ENCODE assay signal across 33 cellular contexts in the genomic region with DNA sequence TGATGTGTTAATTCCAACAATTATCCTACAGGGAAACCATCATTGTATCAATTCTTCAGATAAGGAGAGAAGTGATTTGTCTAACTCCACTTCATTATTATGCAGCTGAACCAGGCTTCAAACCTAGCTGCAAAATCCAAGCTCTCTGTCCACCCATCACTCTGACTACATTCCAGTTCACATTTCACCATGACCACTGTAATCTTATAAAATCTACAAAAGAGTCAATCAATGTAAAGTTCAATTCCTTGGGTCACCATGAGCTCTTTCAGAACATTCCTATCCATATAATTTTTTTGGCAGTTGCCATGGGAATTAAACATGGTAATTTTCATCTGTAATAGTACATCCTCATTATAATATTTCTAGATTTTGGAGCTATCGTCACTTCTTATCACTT.
DNase-seq lines count a peak whose midpoint lies in the region; ATAC-seq and TF ChIP-seq lines count a peak whose summit lies in the region.
"Had no signal": no experiment of that assay in that cellular context is flagged by ENCODE, and none has a peak within 500 bp of the region (broad histone marks: within the 10 kb centered on the region; RNA-seq: fewer than 3 reads in every experiment).

No MANE protein-coding gene starts in this region.

- TF ChIP-seq CTCF in MCF 10A (IDR thresholded peaks at IDR 0.05; ENCODE audit: unreplicated experiment) (no peak), breast epithelium (IDR thresholded peaks at IDR 0.05) (no peak), brain microvascular endothelial cell (IDR thresholded peaks at IDR 0.05; ENCODE audit: low read depth, low read length, missing control alignments) (no peak)

- no peak for ATAC-seq in GM19395 (IDR thresholded peaks at IDR 0.05; ENCODE audit: unreplicated experiment)
- ATAC-seq in GM19351 (IDR thresholded peaks at IDR 0.05; ENCODE audit: unreplicated experiment), result no peak
- ATAC-seq: activated CD8-positive, alpha-beta T cell treated with anti-CD3 and anti-CD28 coated beads for 36 hours; heart right ventricle; natural killer cell treated with Interleukin-12 subunit alpha and Interleukin-12 subunit beta and Interleukin-15 and Interleukin-18, amount 100 ng/mL, for 72 hours; stimulated activated naive CD8-positive, alpha-beta T cell treated with anti-CD3 and anti-CD28 coated beads, Interleukin-15, Interleukin-2, amounts not matched to agents 100 U/mL and 50 U/mL, for 24 hours had no signal

- H3K27me3 ChIP-seq in breast epithelium, result no peaks in the 10 kb centered on the region
- H3K27me3 ChIP-seq in brain microvascular endothelial cell (replicated peaks), result no peaks in the 10 kb centered on the region
- H3K27me3 ChIP-seq: right atrium auricular region had no signal

- DNase-seq in MCF 10A (ENCODE audit: unreplicated experiment) (no peak), breast epithelium (ENCODE audit: low spot score in 2 of 2) (no peak), brain microvascular endothelial cell (peak; percentile 31), foreskin melanocyte (peak; percentile 12), SIG-M5 (lab: John Stamatoyannopoulos, UW) (no peak)
- DNase-seq in activated CD4-positive, alpha-beta memory T cell treated with anti-CD3 and anti-CD28 coated beads for 36 hours, result no peak
- DNase-seq: activated CD8-positive, alpha-beta memory T cell treated with anti-CD3 and anti-CD28 coated beads, Interleukin-2, amount 50 U/mL, for 48 hours; activated CD8-positive, alpha-beta T cell treated with anti-CD3 and anti-CD28 coated beads for 36 hours; activated naive CD4-positive, alpha-beta T cell treated with Interleukin-2 at 50 U/mL for 16 hours; C1 segment of cervical spinal cord; COR-L47; DMS79; effector CD8-positive, alpha-beta T cell; GF-D8; heart right ventricle; MM.1S; NCI-H1105 treated with DMSO at 0.1 percent for 48 hours; NCI-H187 treated with DMSO at 0.1 percent for 48 hours; NCI-H2171 treated with DMSO at 0.1 percent for 48 hours; NCI-H510A treated with DMSO at 0.1 percent for 48 hours; OCI-M1; stimulated activated CD4-positive, alpha-beta T cell treated with anti-CD3 and anti-CD28 coated beads, Interleukin-1b, Interleukin-23, amount 100 ng/mL, for 48 hours; stimulated activated naive CD8-positive, alpha-beta T cell treated with anti-CD3 and anti-CD28 coated beads, Interleukin-15, Interleukin-2, amounts not matched to agents 100 U/mL and 50 U/mL, for 24 hours had no signal

- in situ Hi-C loops in brain microvascular endothelial cell (cut with HindIII; ENCODE audit: low pct_ligation_motif_present, low sequenced_read_pairs), result no loop called here

- no peak for TF ChIP-seq POLR2A in breast epithelium (IDR thresholded peaks at IDR 0.05)

- no peaks in the 10 kb centered on the region for H3K9me3 Mint-ChIP-seq in MCF 10A (ENCODE audit: unreplicated experiment)
- H3K9me3 Mint-ChIP-seq in activated CD4-positive, alpha-beta memory T cell treated with anti-CD3 and anti-CD28 coated beads for 36 hours, result no peaks in the 10 kb centered on the region
- H3K9me3 Mint-ChIP-seq: activated CD8-positive, alpha-beta T cell treated with anti-CD3 and anti-CD28 coated beads for 36 hours; activated T-helper 1 cell treated with anti-CD3 and anti-CD28 coated beads, Interleukin-12 subunit alpha, Interleukin-12 subunit beta, Interleukin-2, Interleukin-4 antibody, amounts not matched to agents 30 ng/mL and 10 ng/mL and 1 ng/mL, durations not matched to agents 14 hours and 24 hours and 36 hours had no signal

- H3K27ac ChIP-seq in breast epithelium (no peak overlapping the region), brain microvascular endothelial cell (peak overlapping the region; percentile 92)
- H3K27ac ChIP-seq: 22Rv1, epithelial cell of prostate, heart right ventricle, KMS-11, parathyroid adenoma, right atrium auricular region had no signal

- POLR2A ChIA-PET in MCF 10A (lab: Yijun Ruan, JAX), result interaction anchor here (2.3 kb wide), 1 partner anchor 17 kb away, joined by 6 read pairs; no protein-coding TSS in a partner anchor
- POLR2A ChIA-PET in activated CD4-positive, alpha-beta memory T cell treated with anti-CD3 and anti-CD28 coated beads for 36 hours (lab: Charles Lee), result no interaction called here

- intact Hi-C loops in MCF 10A (cut with micrococcal nuclease) (no loop called here), breast epithelium (cut with DNase I; ENCODE audit: low total_unique reads) (no loop called here)
- intact Hi-C loops in activated CD4-positive, alpha-beta memory T cell treated with anti-CD3 and anti-CD28 coated beads for 36 hours (cut with micrococcal nuclease), result no loop called here

- no peak overlapping the region for H3K4me3 Mint-ChIP-seq in MCF 10A (ENCODE audit: unreplicated experiment)
- no peak overlapping the region for H3K4me3 Mint-ChIP-seq in activated CD4-positive, alpha-beta memory T cell treated with anti-CD3 and anti-CD28 coated beads for 36 hours
- H3K4me3 Mint-ChIP-seq: activated CD8-positive, alpha-beta T cell treated with anti-CD3 and anti-CD28 coated beads for 36 hours; activated T-helper 1 cell treated with anti-CD3 and anti-CD28 coated beads, Interleukin-12 subunit alpha, Interleukin-12 subunit beta, Interleukin-2, Interleukin-4 antibody, amounts not matched to agents 30 ng/mL and 10 ng/mL and 1 ng/mL, durations not matched to agents 14 hours and 24 hours and 36 hours; natural killer cell treated with Interleukin-12 subunit alpha and Interleukin-12 subunit beta and Interleukin-15 and Interleukin-18, amount 100 ng/mL, for 72 hours had no signal

- peaks cover 17% of the 10 kb centered on the region for H3K4me1 Mint-ChIP-seq in MCF 10A (ENCODE audit: insufficient read depth, unreplicated experiment)
- H3K4me1 Mint-ChIP-seq in activated CD4-positive, alpha-beta memory T cell treated with anti-CD3 and anti-CD28 coated beads for 36 hours (ENCODE audit: low read depth), result no peaks in the 10 kb centered on the region

- BruUV-seq in MCF 10A (replicated peaks; lab: Mats Ljungman, UMichigan), result no TSS peak

- no peaks in the 10 kb centered on the region for H3K27me3 Mint-ChIP-seq in MCF 10A (ENCODE audit: insufficient read depth, unreplicated experiment)
- H3K27me3 Mint-ChIP-seq in activated CD4-positive, alpha-beta memory T cell treated with anti-CD3 and anti-CD28 coated beads for 36 hours, result no peaks in the 10 kb centered on the region
- H3K27me3 Mint-ChIP-seq: activated CD8-positive, alpha-beta T cell treated with anti-CD3 and anti-CD28 coated beads for 36 hours; natural killer cell treated with Interleukin-12 subunit alpha and Interleukin-12 subunit beta and Interleukin-15 and Interleukin-18, amount 100 ng/mL, for 72 hours had no signal

- CTCF ChIA-PET in MCF 10A (lab: Yijun Ruan, JAX), result interaction anchor here (1.2 kb wide), 1 partner anchor 591 kb away, joined by 3 read pairs; no protein-coding TSS in a partner anchor
- CTCF ChIA-PET in activated CD4-positive, alpha-beta memory T cell treated with anti-CD3 and anti-CD28 coated beads for 36 hours (lab: Charles Lee), result no interaction called here

- no peaks in the 10 kb centered on the region for H3K36me3 Mint-ChIP-seq in MCF 10A (ENCODE audit: insufficient read depth, unreplicated experiment)
- no peaks in the 10 kb centered on the region for H3K36me3 Mint-ChIP-seq in activated CD4-positive, alpha-beta memory T cell treated with anti-CD3 and anti-CD28 coated beads for 36 hours
- H3K36me3 Mint-ChIP-seq: natural killer cell treated with Interleukin-12 subunit alpha and Interleukin-12 subunit beta and Interleukin-15 and Interleukin-18, amount 100 ng/mL, for 72 hours had no signal

- peak overlapping the region; percentile 84 for H3K27ac Mint-ChIP-seq in MCF 10A (ENCODE audit: low read depth, unreplicated experiment)
- H3K27ac Mint-ChIP-seq in activated CD4-positive, alpha-beta memory T cell treated with anti-CD3 and anti-CD28 coated beads for 36 hours, result no peak overlapping the region
- H3K27ac Mint-ChIP-seq: activated CD8-positive, alpha-beta T cell treated with anti-CD3 and anti-CD28 coated beads for 36 hours; activated T-helper 1 cell treated with anti-CD3 and anti-CD28 coated beads, Interleukin-12 subunit alpha, Interleukin-12 subunit beta, Interleukin-2, Interleukin-4 antibody, amounts not matched to agents 30 ng/mL and 10 ng/mL and 1 ng/mL, durations not matched to agents 14 hours and 24 hours and 36 hours; natural killer cell treated with Interleukin-12 subunit alpha and Interleukin-12 subunit beta and Interleukin-15 and Interleukin-18, amount 100 ng/mL, for 72 hours had no signal

- H3K4me1 ChIP-seq in breast epithelium, result no peaks in the 10 kb centered on the region
- H3K4me1 ChIP-seq: heart right ventricle, parathyroid adenoma, right atrium auricular region had no signal

- no peaks in the 10 kb centered on the region for H3K9me3 ChIP-seq in breast epithelium
- H3K9me3 ChIP-seq: heart right ventricle, right atrium auricular region had no signal

- H3K4me3 ChIP-seq in breast epithelium (no peak overlapping the region), brain microvascular endothelial cell (ENCODE audit: low read depth, low read length) (no peak overlapping the region)
- H3K4me3 ChIP-seq: heart right ventricle, lung, right atrium auricular region had no signal

- H3K36me3 ChIP-seq in breast epithelium (no peaks in the 10 kb centered on the region), brain microvascular endothelial cell (replicated peaks) (no peaks in the 10 kb centered on the region)
- H3K36me3 ChIP-seq: heart right ventricle, right atrium auricular region had no signal

Comparison
In these comparisons a context has a peak if more than half of its experiments do, and no peak if none do; other contexts are left out.
1. DNase-seq: peak in brain microvascular endothelial cell (single experiment) and foreskin melanocyte (single experiment); none in MCF 10A (single experiment), breast epithelium (0 of 2), activated CD4-positive, alpha-beta memory T cell treated with anti-CD3 and anti-CD28 coated beads for 36 hours (single experiment) and SIG-M5 (single experiment).